21 cellular contexts compared by ENCODE assay signal in genomic region chr20:16028923-16029322, GRCh38.
DNase-seq lines count a peak whose midpoint lies in the region; ATAC-seq and TF ChIP-seq lines count a peak whose summit lies in the region.
"Had no signal": no experiment of that assay in that cellular context is flagged by ENCODE, and none has a peak within 500 bp of the region (broad histone marks: within the 10 kb centered on the region; RNA-seq: fewer than 3 reads in every experiment).

No MANE protein-coding gene starts in this region.

- H3K27ac Mint-ChIP-seq in activated CD4-positive, alpha-beta T cell treated with anti-CD3 and anti-CD28 coated beads for 36 hours: no peak overlapping the region
- H3K27ac Mint-ChIP-seq: activated CD8-positive, alpha-beta T cell treated with anti-CD3 and anti-CD28 coated beads, Interleukin-2, amount 10 ng/mL, durations not matched to agents 7 days and 5 days; activated naive CD8-positive, alpha-beta T cell treated with anti-CD3 and anti-CD28 coated beads, Interleukin-2, amount 10 ng/mL, durations not matched to agents 7 days and 5 days; HFFc6; natural killer cell had no signal

- peaks cover 3% of the 10 kb centered on the region for H3K9me3 ChIP-seq in WERI-Rb-1 (ENCODE audit: severe bottlenecking)

- no peaks in the 10 kb centered on the region for H3K4me1 Mint-ChIP-seq in activated CD4-positive, alpha-beta T cell treated with anti-CD3 and anti-CD28 coated beads for 36 hours
- H3K4me1 Mint-ChIP-seq: activated naive CD8-positive, alpha-beta T cell treated with anti-CD3 and anti-CD28 coated beads, Interleukin-2, amount 10 ng/mL, durations not matched to agents 7 days and 5 days had no signal

- POLR2A ChIA-PET in activated CD4-positive, alpha-beta T cell treated with anti-CD3 and anti-CD28 coated beads for 36 hours (lab: Charles Lee): no interaction called here

- H3K36me3 ChIP-seq in WERI-Rb-1: no peaks in the 10 kb centered on the region
- no peaks in the 10 kb centered on the region for H3K36me3 ChIP-seq in brain microvascular endothelial cell (replicated peaks)

- DNase-seq in WERI-Rb-1 (peak; percentile 15), brain microvascular endothelial cell (no peak), Kasumi-1 (lab: John Stamatoyannopoulos, UW) (no peak), cortex of kidney (lab: John Stamatoyannopoulos, UW) (no peak)
- no peak for DNase-seq in activated CD4-positive, alpha-beta T cell treated with anti-CD3 and anti-CD28 coated beads for 36 hours
- DNase-seq: activated CD4-positive, CD25-positive, alpha-beta regulatory T cell; activated CD8-positive, alpha-beta T cell treated with anti-CD3 and anti-CD28 coated beads, Interleukin-2, amount 10 ng/mL, durations not matched to agents 7 days and 5 days; activated naive CD8-positive, alpha-beta T cell treated with anti-CD3 and anti-CD28 coated beads, Interleukin-2, amount 10 ng/mL, durations not matched to agents 7 days and 5 days; activated T-cell treated with anti-CD3 and anti-CD28 coated beads, Interleukin-2, amount 50 U/mL, for 48 hours; HFFc6; hippocampal formation; natural killer cell; NCI-H1092 treated with DMSO at 0.1 percent for 48 hours; stimulated activated CD4-positive, alpha-beta T cell treated with anti-CD3 and anti-CD28 coated beads, Interleukin-2, amount 100 ng/mL, for 24 hours had no signal

- CTCF ChIA-PET in activated CD4-positive, alpha-beta T cell treated with anti-CD3 and anti-CD28 coated beads for 36 hours (lab: Charles Lee): no interaction called here

- no peak overlapping the region for H3K4me3 Mint-ChIP-seq in activated CD4-positive, alpha-beta T cell treated with anti-CD3 and anti-CD28 coated beads for 36 hours
- H3K4me3 Mint-ChIP-seq: activated CD8-positive, alpha-beta T cell treated with anti-CD3 and anti-CD28 coated beads, Interleukin-2, amount 10 ng/mL, durations not matched to agents 7 days and 5 days; activated naive CD8-positive, alpha-beta T cell treated with anti-CD3 and anti-CD28 coated beads, Interleukin-2, amount 10 ng/mL, durations not matched to agents 7 days and 5 days; HFFc6; natural killer cell had no signal

- peak; percentile 87 for ATAC-seq in GM18498 (IDR thresholded peaks at IDR 0.05; ENCODE audit: unreplicated experiment)
- ATAC-seq in GM21381 (IDR thresholded peaks at IDR 0.05; ENCODE audit: unreplicated experiment): peak; percentile 64
- peak; percentile 76 for ATAC-seq in HG03103 (IDR thresholded peaks at IDR 0.05; ENCODE audit: low read depth, unreplicated experiment)
- ATAC-seq in activated CD4-positive, alpha-beta T cell treated with anti-CD3 and anti-CD28 coated beads for 36 hours: no peak
- ATAC-seq: activated CD8-positive, alpha-beta T cell treated with anti-CD3 and anti-CD28 coated beads, Interleukin-2, amount 10 ng/mL, durations not matched to agents 7 days and 5 days; K562; natural killer cell had no signal

- H3K27me3 ChIP-seq in WERI-Rb-1 (ENCODE audit: insufficient read depth, low read depth, severe bottlenecking): no peaks in the 10 kb centered on the region
- H3K27me3 ChIP-seq in brain microvascular endothelial cell (replicated peaks): no peaks in the 10 kb centered on the region

- TF ChIP-seq CTCF in WERI-Rb-1 (IDR thresholded peaks at IDR 0.05; ENCODE audit: low read depth, low read length): no peak
- TF ChIP-seq CTCF in brain microvascular endothelial cell (IDR thresholded peaks at IDR 0.05; ENCODE audit: low read depth, low read length, missing control alignments): no peak

- H3K4me3 ChIP-seq in WERI-Rb-1 (ENCODE audit: low read depth, low read length): no peak overlapping the region
- H3K4me3 ChIP-seq in brain microvascular endothelial cell (ENCODE audit: low read depth, low read length): no peak overlapping the region
- H3K4me3 ChIP-seq: coronary artery, K562 had no signal

- in situ Hi-C loops in brain microvascular endothelial cell (cut with HindIII; ENCODE audit: low pct_ligation_motif_present, low sequenced_read_pairs): no loop called here

- no peaks in the 10 kb centered on the region for H3K36me3 Mint-ChIP-seq in activated CD4-positive, alpha-beta T cell treated with anti-CD3 and anti-CD28 coated beads for 36 hours (ENCODE audit: low read depth)
- H3K36me3 Mint-ChIP-seq: activated naive CD8-positive, alpha-beta T cell treated with anti-CD3 and anti-CD28 coated beads, Interleukin-2, amount 10 ng/mL, durations not matched to agents 7 days and 5 days; brain; natural killer cell had no signal

- no peaks in the 10 kb centered on the region for H3K9me3 Mint-ChIP-seq in activated CD4-positive, alpha-beta T cell treated with anti-CD3 and anti-CD28 coated beads for 36 hours (ENCODE audit: low read depth)
- H3K9me3 Mint-ChIP-seq: natural killer cell had no signal

- intact Hi-C loops in activated CD4-positive, alpha-beta T cell treated with anti-CD3 and anti-CD28 coated beads for 36 hours (cut with DNase I, micrococcal nuclease): no loop called here

- H3K27me3 Mint-ChIP-seq in activated CD4-positive, alpha-beta T cell treated with anti-CD3 and anti-CD28 coated beads for 36 hours: no peaks in the 10 kb centered on the region
- H3K27me3 Mint-ChIP-seq: activated naive CD8-positive, alpha-beta T cell treated with anti-CD3 and anti-CD28 coated beads, Interleukin-2, amount 10 ng/mL, durations not matched to agents 7 days and 5 days had no signal

- H3K27ac ChIP-seq in WERI-Rb-1 (peak overlapping the region; percentile 60), brain microvascular endothelial cell (no peak overlapping the region)
- H3K27ac ChIP-seq: coronary artery, parathyroid adenoma had no signal
